Comparison of ENCODE assay signal across 20 cellular contexts in the genomic region with DNA sequence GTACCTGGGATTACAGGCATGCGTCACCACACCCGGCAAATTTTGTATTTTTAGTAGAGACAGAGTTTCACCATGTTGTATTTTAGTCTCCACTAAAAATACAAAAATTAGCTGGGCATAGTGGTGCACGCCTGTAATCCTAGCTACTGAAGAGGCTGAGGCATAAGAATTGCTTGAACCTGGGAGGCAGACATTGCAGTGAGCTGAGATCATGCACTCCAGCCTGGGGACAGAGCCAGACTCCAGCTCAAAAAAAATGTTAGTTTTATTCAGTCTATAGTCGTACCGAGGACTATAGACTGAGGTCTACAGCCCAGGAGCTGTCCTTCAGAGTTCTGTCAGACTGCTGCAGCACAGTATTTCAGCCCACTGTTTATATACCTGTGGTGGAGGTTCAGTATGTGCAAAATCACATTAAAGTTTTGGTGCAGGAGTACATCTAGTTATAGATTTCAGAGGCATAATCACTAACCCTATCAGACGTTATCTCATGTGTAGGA. TPM values are rescaled to one million over a fixed set of nuclear protein-coding genes. Genes with fewer than 3 reads are reported as not detected.
DNase-seq lines count a peak whose midpoint lies in the region; ATAC-seq, FAIRE-seq and TF ChIP-seq lines count a peak whose summit lies in the region.
"Had no signal": no experiment of that assay in that cellular context is flagged by ENCODE, and none has a peak within 500 bp of the region (broad histone marks: within the 10 kb centered on the region; RNA-seq: fewer than 3 reads in every experiment).

No MANE protein-coding gene starts in this region.

- H3K4me1 ChIP-seq in GM23248 (ENCODE audit: insufficient read depth) (peaks cover 8% of the 10 kb centered on the region), astrocyte (ENCODE audit: insufficient read depth, low read length) (peaks cover 13% of the 10 kb centered on the region), osteoblast (ENCODE audit: insufficient read depth, low read length) (peaks cover 15% of the 10 kb centered on the region)

- 71% methylated on average over 6 of the region's 6 CpGs for WGBS in GM23248 (ENCODE audit: low coverage in 1 of 2, low lambda C conversion rate in 2 of 2, missing lambda C conversion rate in 2 of 2), 2 experiments

- no peak overlapping the region for H3K4me3 Mint-ChIP-seq in astrocyte (ENCODE audit: unreplicated experiment)
- no peak overlapping the region for H3K4me3 Mint-ChIP-seq in activated CD8-positive, alpha-beta T cell treated with anti-CD3 and anti-CD28 coated beads for 36 hours
- H3K4me3 Mint-ChIP-seq: activated naive CD4-positive, alpha-beta T cell treated with anti-CD3 and anti-CD28 coated beads, Interleukin-2, amount 50 U/mL, for 24 hours had no signal

- no peak overlapping the region for H3K4me2 ChIP-seq in GM23248 (ENCODE audit: unreplicated experiment)
- H3K4me2 ChIP-seq in astrocyte (ENCODE audit: low read length), result peak overlapping the region; percentile 55
- H3K4me2 ChIP-seq in osteoblast (ENCODE audit: insufficient read depth, low read length), result peak overlapping the region; percentile 50

- peak overlapping the region; percentile 35; the same call in 1 of the 2 replicates for H2AFZ ChIP-seq in GM23248
- H2AFZ ChIP-seq in astrocyte (ENCODE audit: low read depth, low read length), result peak overlapping the region; percentile 19
- peak overlapping the region; percentile 47 for H2AFZ ChIP-seq in osteoblast (ENCODE audit: low read length)

- H3K9ac ChIP-seq in GM23248, result no peak overlapping the region
- peak overlapping the region; percentile 43 for H3K9ac ChIP-seq in astrocyte (ENCODE audit: low read length)

- POLR2A ChIA-PET in activated CD8-positive, alpha-beta T cell treated with anti-CD3 and anti-CD28 coated beads for 36 hours (lab: Charles Lee), result no interaction called here

- no peaks in the 10 kb centered on the region for H3K9me3 Mint-ChIP-seq in astrocyte (ENCODE audit: unreplicated experiment)
- no peaks in the 10 kb centered on the region for H3K9me3 Mint-ChIP-seq in activated CD8-positive, alpha-beta T cell treated with anti-CD3 and anti-CD28 coated beads for 36 hours
- H3K9me3 Mint-ChIP-seq: activated naive CD4-positive, alpha-beta T cell treated with anti-CD3 and anti-CD28 coated beads, Interleukin-2, amount 50 U/mL, for 24 hours; IgD-negative memory B cell had no signal

- in situ Hi-C loops in GM23248 (cut with MboI), result no loop called here

- H3K27ac ChIP-seq in GM23248 (peak overlapping the region; percentile 42; the same call in 1 of the 2 replicates), astrocyte (ENCODE audit: low read depth, low read length) (peak overlapping the region; percentile 23), osteoblast (ENCODE audit: low read depth, low read length) (peak overlapping the region; percentile 32)
- H3K27ac ChIP-seq: vagina had no signal

- H3K36me3 Mint-ChIP-seq in astrocyte (ENCODE audit: low read depth, unreplicated experiment), result peaks cover 2% of the 10 kb centered on the region
- peaks cover 11% of the 10 kb centered on the region for H3K36me3 Mint-ChIP-seq in activated CD8-positive, alpha-beta T cell treated with anti-CD3 and anti-CD28 coated beads for 36 hours (ENCODE audit: low read depth)
- H3K36me3 Mint-ChIP-seq: activated naive CD4-positive, alpha-beta T cell treated with anti-CD3 and anti-CD28 coated beads, Interleukin-2, amount 50 U/mL, for 24 hours had no signal

- H3K27ac Mint-ChIP-seq in astrocyte (ENCODE audit: unreplicated experiment), result peak overlapping the region; percentile 92
- no peak overlapping the region for H3K27ac Mint-ChIP-seq in activated CD8-positive, alpha-beta T cell treated with anti-CD3 and anti-CD28 coated beads for 36 hours
- H3K27ac Mint-ChIP-seq: activated naive CD4-positive, alpha-beta T cell treated with anti-CD3 and anti-CD28 coated beads, Interleukin-2, amount 50 U/mL, for 24 hours; IgD-negative memory B cell; progenitor cell of endocrine pancreas had no signal

- H3K36me3 ChIP-seq in GM23248 (ENCODE audit: low read depth) (no peaks in the 10 kb centered on the region), astrocyte (ENCODE audit: insufficient read depth, low read length) (no peaks in the 10 kb centered on the region), osteoblast (ENCODE audit: insufficient read depth, low read length) (no peaks in the 10 kb centered on the region)
- H3K36me3 ChIP-seq: vagina had no signal

- H3K27me3 ChIP-seq in GM23248 (replicated peaks; ENCODE audit: insufficient read depth) (no peaks in the 10 kb centered on the region), astrocyte (ENCODE audit: insufficient read depth, low read length) (no peaks in the 10 kb centered on the region), osteoblast (ENCODE audit: insufficient read depth, low read length) (no peaks in the 10 kb centered on the region)
- H3K27me3 ChIP-seq: vagina had no signal

- ATAC-seq in activated CD8-positive, alpha-beta T cell treated with anti-CD3 and anti-CD28 coated beads for 36 hours, result no peak

- DNase-seq in GM23248 (peak; percentile 66), astrocyte (ENCODE audit: low read depth) (peak; percentile 65), foreskin fibroblast (peak; percentile 39 to 64), osteoblast (ENCODE audit: insufficient read length, low spot score, missing footprints) (peak; percentile 88), SW480 (ENCODE audit: low spot score) (no peak)
- no peak for DNase-seq in stimulated activated CD4-positive, alpha-beta T cell treated with anti-CD3 and anti-CD28 coated beads, Interleukin-2, amount 100 ng/mL, for 24 hours
- no peak for DNase-seq in activated CD8-positive, alpha-beta T cell treated with anti-CD3 and anti-CD28 coated beads for 36 hours
- DNase-seq: activated T-cell treated with anti-CD3 and anti-CD28 coated beads, Interleukin-2, amount 50 U/mL, for 1 hour; caudate nucleus; DND-41; effector CD4-positive, alpha-beta T cell; NCI-H2081; NCI-H510A; stimulated activated CD4-positive, alpha-beta T cell treated with anti-CD3 and anti-CD28 coated beads, Interleukin-2, amount 100 ng/mL, for 48 hours; SW 1271 had no signal

- peaks cover 5% of the 10 kb centered on the region; the same call in 1 of the 2 replicates for H3F3A ChIP-seq in GM23248 (ENCODE audit: insufficient read depth)

- H3K79me2 ChIP-seq in GM23248 (ENCODE audit: insufficient read depth) (peaks cover 14% of the 10 kb centered on the region), astrocyte (ENCODE audit: insufficient read depth, low read length) (peaks cover 13% of the 10 kb centered on the region), osteoblast (ENCODE audit: insufficient read depth, low read length) (peaks cover 14% of the 10 kb centered on the region)

- H3K4me3 ChIP-seq in GM23248 (no peak overlapping the region), astrocyte (ENCODE audit: insufficient read depth, low read depth, low read length) (no peak overlapping the region), foreskin fibroblast (ENCODE audit: low read depth in 1 of 2, low read length in 2 of 2) (no peak overlapping the region), osteoblast (ENCODE audit: insufficient read depth, low read length) (no peak overlapping the region)
- H3K4me3 ChIP-seq: vagina had no signal

- H3K9me3 ChIP-seq in GM23248 (ENCODE audit: low read depth), result no peaks in the 10 kb centered on the region
- no peaks in the 10 kb centered on the region for H3K9me3 ChIP-seq in astrocyte (ENCODE audit: insufficient read depth, low read depth, low read length)
- H3K9me3 ChIP-seq in osteoblast (ENCODE audit: low read depth, low read length), result no peaks in the 10 kb centered on the region
- H3K9me3 ChIP-seq: vagina had no signal

- intact Hi-C loops in activated CD8-positive, alpha-beta T cell treated with anti-CD3 and anti-CD28 coated beads for 36 hours (cut with micrococcal nuclease), result no loop called here

- peaks cover 10% of the 10 kb centered on the region for H3K4me1 Mint-ChIP-seq in astrocyte (ENCODE audit: low read depth, unreplicated experiment)
- peaks cover 6% of the 10 kb centered on the region for H3K4me1 Mint-ChIP-seq in activated CD8-positive, alpha-beta T cell treated with anti-CD3 and anti-CD28 coated beads for 36 hours (ENCODE audit: low read depth)

- no peaks in the 10 kb centered on the region for H3K9me2 ChIP-seq in GM23248 (ENCODE audit: insufficient read depth)

- no peak for FAIRE-seq in astrocyte (lab: Jason Lieb, UNC)
- FAIRE-seq: H1 had no signal

- H4K20me1 ChIP-seq in GM23248 (ENCODE audit: insufficient read depth), result no peaks in the 10 kb centered on the region
- H4K20me1 ChIP-seq in astrocyte (ENCODE audit: insufficient read depth, low read length), result no peaks in the 10 kb centered on the region
- H4K20me1 ChIP-seq in osteoblast (ENCODE audit: insufficient read depth, low read length), result no peaks in the 10 kb centered on the region

- CTCF ChIA-PET in activated CD8-positive, alpha-beta T cell treated with anti-CD3 and anti-CD28 coated beads for 36 hours (lab: Charles Lee), result interaction anchor here (0.9 kb wide), 1 partner anchor 33 kb away, joined by 3 read pairs; no protein-coding TSS in a partner anchor

- no peaks in the 10 kb centered on the region for H3K27me3 Mint-ChIP-seq in astrocyte (ENCODE audit: low read depth, unreplicated experiment)
- no peaks in the 10 kb centered on the region for H3K27me3 Mint-ChIP-seq in activated CD8-positive, alpha-beta T cell treated with anti-CD3 and anti-CD28 coated beads for 36 hours
- H3K27me3 Mint-ChIP-seq: activated naive CD4-positive, alpha-beta T cell treated with anti-CD3 and anti-CD28 coated beads, Interleukin-2, amount 50 U/mL, for 24 hours; IgD-negative memory B cell; progenitor cell of endocrine pancreas had no signal

- TF ChIP-seq CTCF in astrocyte (IDR thresholded peaks at IDR 0.05; ENCODE audit: insufficient read depth, low read depth, low read length) (no peak), foreskin fibroblast (IDR thresholded peaks at IDR 0.05; ENCODE audit: low read depth, low read length) (no peak), osteoblast (IDR thresholded peaks at IDR 0.05; ENCODE audit: extremely low read depth, low read depth, low read length) (no peak)
- no peak for TF ChIP-seq CTCF in activated CD8-positive, alpha-beta T cell treated with anti-CD3 and anti-CD28 coated beads for 36 hours (IDR thresholded peaks at IDR 0.05)

RNA-seq across cellular contexts. Expression of a gene that starts 3.6 kb away (rescaled TPM):
- 8.5 and 9.3 TPM in 2 replicates for total RNA-seq in GM23248 (2014; rRNA removed; shearing (Covaris generic))
- 16.5 and 20.4 TPM in 2 replicates for polyA plus RNA-seq in GM23248 (2016; fragmentation: Nextera tagmentation; extraction: Ambion mirVana)
- total RNA-seq in astrocyte (12.1 and 12.6 TPM in 2 replicates), osteoblast (13.0 and 14.4 TPM in 2 replicates)
- 10 to 100 TPM; 33.3 to 33.6 TPM for total RNA-seq in activated CD8-positive, alpha-beta T cell treated with anti-CD3 and anti-CD28 coated beads for 36 hours

RNA-seq across cellular contexts. Expression of a gene that starts 6.5 kb away (rescaled TPM):
- 14.9 and 16.9 TPM in 2 replicates for total RNA-seq in GM23248 (2014; rRNA removed; shearing (Covaris generic))
- polyA plus RNA-seq in GM23248 (2016; fragmentation: Nextera tagmentation; extraction: Ambion mirVana), result 5.7 and 6.2 TPM in 2 replicates
- total RNA-seq in astrocyte (34.8 and 35.7 TPM in 2 replicates), osteoblast (21.2 and 21.4 TPM in 2 replicates)
- 10 to 100 TPM; 69.0 TPM for total RNA-seq in activated CD8-positive, alpha-beta T cell treated with anti-CD3 and anti-CD28 coated beads for 36 hours

Comparison
In these comparisons a context has a peak if more than half of its experiments do, and no peak if none do; other contexts are left out.
1. DNase-seq: peak in GM23248 (single experiment), astrocyte (single experiment), foreskin fibroblast (2 of 2) and osteoblast (single experiment); none in SW480 (single experiment), stimulated activated CD4-positive, alpha-beta T cell treated with anti-CD3 and anti-CD28 coated beads, Interleukin-2, amount 100 ng/mL, for 24 hours (0 of 2) and activated CD8-positive, alpha-beta T cell treated with anti-CD3 and anti-CD28 coated beads for 36 hours (single experiment).
2. Peak in every context shown above with its lines, with median percentiles within 50 percentile points of each other: H2AFZ ChIP-seq and H3K27ac ChIP-seq.